Comparison of ENCODE assay signal across 13 cellular contexts in the genomic region with DNA sequence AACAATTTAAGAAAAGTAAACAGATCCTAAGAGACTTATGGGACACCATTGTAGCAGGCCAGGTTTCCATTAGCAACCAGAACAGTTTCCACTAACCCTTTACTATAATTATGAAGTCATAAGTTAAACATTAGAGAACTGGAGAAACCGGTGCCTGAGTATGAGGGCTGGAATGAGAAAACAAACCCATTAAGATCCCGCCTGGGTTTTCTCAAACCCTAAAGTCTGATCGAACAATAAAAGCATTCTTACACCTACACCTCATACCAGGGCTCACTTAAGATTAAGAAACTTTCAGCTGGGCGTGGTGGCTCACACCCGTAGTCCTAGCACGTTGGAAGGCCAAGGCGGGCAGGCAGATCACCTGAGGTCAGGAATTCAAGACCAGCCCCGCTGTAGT. TPM values are rescaled to one million over a fixed set of nuclear protein-coding genes. Genes with fewer than 3 reads are reported as not detected.
A peak's percentile ranks its signal among the peaks of the same experiment; 100 is the strongest.
DNase-seq lines count a peak whose midpoint lies in the region; ATAC-seq and TF ChIP-seq lines count a peak whose summit lies in the region.
"Had no signal": no experiment of that assay in that cellular context is flagged by ENCODE, and none has a peak within 500 bp of the region (broad histone marks: within the 10 kb centered on the region; RNA-seq: fewer than 3 reads in every experiment).

No MANE protein-coding gene starts in this region.

- H3K36me3 Mint-ChIP-seq in activated T-cell treated with anti-CD3 and anti-CD28 coated beads, Interleukin-2, amount 50 U/mL, for 72 hours (ENCODE audit: insufficient read depth in 2 of 2): no peaks in the 10 kb centered on the region

- H4K20me1 ChIP-seq in IMR-90 (ENCODE audit: insufficient read depth, low read length): no peaks in the 10 kb centered on the region
- H4K20me1 ChIP-seq: BLaER1 treated with 17β-estradiol and CSF1 and Interleukin-3, amounts not matched to agents 10 nM and 100 nM had no signal

- no peaks in the 10 kb centered on the region for H3K4me1 Mint-ChIP-seq in activated T-cell treated with anti-CD3 and anti-CD28 coated beads, Interleukin-2, amount 50 U/mL, for 72 hours (ENCODE audit: low read depth)
- H3K4me1 Mint-ChIP-seq: activated B cell treated with CpG ODN at 0.5 μM for 24 hours had no signal

- H3K9me3 ChIP-seq in IMR-90 (ENCODE audit: control insufficient read depth, insufficient read depth, low read length): peaks cover 5% of the 10 kb centered on the region; the same call in 1 of the 2 replicates
- no peaks in the 10 kb centered on the region for H3K9me3 ChIP-seq in breast epithelium
- H3K9me3 ChIP-seq in stomach: no peaks in the 10 kb centered on the region
- no peaks in the 10 kb centered on the region for H3K9me3 ChIP-seq in neuronal stem cell (replicated peaks in 1 of 2; ENCODE audit: control insufficient read depth in 2 of 2, insufficient read depth in 1 of 2, low read depth in 1 of 2, low read length in 2 of 2)

- no peaks in the 10 kb centered on the region for H3K36me3 ChIP-seq in IMR-90 (ENCODE audit: control insufficient read depth, insufficient read depth, low read length)
- no peaks in the 10 kb centered on the region for H3K36me3 ChIP-seq in breast epithelium
- H3K36me3 ChIP-seq in stomach: no peaks in the 10 kb centered on the region
- H3K36me3 ChIP-seq in neuronal stem cell (replicated peaks in 1 of 2; ENCODE audit: control insufficient read depth in 2 of 2, insufficient read depth in 2 of 2, low read length in 2 of 2): no peaks in the 10 kb centered on the region
- H3K36me3 ChIP-seq: BLaER1 treated with 17β-estradiol and CSF1 and Interleukin-3, amounts not matched to agents 10 nM and 100 nM had no signal

- H3K27ac ChIP-seq in IMR-90 (ENCODE audit: insufficient read depth, low read length) (no peak overlapping the region), breast epithelium (peak overlapping the region; percentile 60 to 84), stomach (peak overlapping the region; percentile 81 to 88 (median 83)), neuronal stem cell (replicated peaks; ENCODE audit: low read length) (no peak overlapping the region)
- H3K27ac ChIP-seq: BLaER1 treated with 17β-estradiol and CSF1 and Interleukin-3, amounts not matched to agents 10 nM and 100 nM had no signal

- H3K14ac ChIP-seq in IMR-90 (replicated peaks; ENCODE audit: low read depth, low read length) (no peak overlapping the region), neuronal stem cell (ENCODE audit: low read length) (no peak overlapping the region)

- H3K23ac ChIP-seq in IMR-90 (ENCODE audit: low read depth, low read length) (no peak overlapping the region), neuronal stem cell (ENCODE audit: low read depth, low read length, poor library complexity) (no peak overlapping the region)

- H3K9ac ChIP-seq in IMR-90 (ENCODE audit: low read depth, low read length): no peak overlapping the region
- H3K9ac ChIP-seq in neuronal stem cell (ENCODE audit: low read depth, low read length, poor library complexity): no peak overlapping the region
- H3K9ac ChIP-seq: BLaER1 treated with 17β-estradiol and CSF1 and Interleukin-3, amounts not matched to agents 10 nM and 100 nM had no signal

- H2AK9ac ChIP-seq in IMR-90 (replicated peaks; ENCODE audit: low read depth, low read length, poor library complexity): no peak overlapping the region

- H2BK12ac ChIP-seq in neuronal stem cell (ENCODE audit: low read length): no peak overlapping the region

- H3K4me1 ChIP-seq in IMR-90 (ENCODE audit: control insufficient read depth, insufficient read depth, low read length) (no peaks in the 10 kb centered on the region), breast epithelium (no peaks in the 10 kb centered on the region), stomach (peaks cover 0 to 8% (median 6%) of the 10 kb centered on the region in 4 donors), neuronal stem cell (ENCODE audit: control insufficient read depth in 2 of 2, insufficient read depth in 1 of 2, low read depth in 1 of 2, low read length in 2 of 2) (no peaks in the 10 kb centered on the region)

- H3K4me2 ChIP-seq in IMR-90 (ENCODE audit: low read depth, low read length) (no peak overlapping the region), neuronal stem cell (ENCODE audit: insufficient read depth, low read length, poor library complexity, severe bottlenecking) (no peak overlapping the region)
- H3K4me2 ChIP-seq: BLaER1 treated with 17β-estradiol and CSF1 and Interleukin-3, amounts not matched to agents 10 nM and 100 nM had no signal

- H3K4me3 ChIP-seq in IMR-90 (ENCODE audit: insufficient read depth, low read depth, low read length): no peak overlapping the region
- H3K4me3 ChIP-seq in breast epithelium: no peak overlapping the region
- no peak overlapping the region for H3K4me3 ChIP-seq in stomach
- no peak overlapping the region for H3K4me3 ChIP-seq in neuronal stem cell (ENCODE audit: low read length in 2 of 2)
- H3K4me3 ChIP-seq: BLaER1 treated with 17β-estradiol and CSF1 and Interleukin-3, amounts not matched to agents 10 nM and 100 nM had no signal

- POLR2A ChIA-PET in IMR-90 (lab: Charles Lee; ENCODE audit: unreplicated experiment): no interaction called here

- no peaks in the 10 kb centered on the region for H3K9me1 ChIP-seq in IMR-90 (ENCODE audit: insufficient read depth, low read length)

- H2BK5ac ChIP-seq in IMR-90 (ENCODE audit: low read depth, low read length, poor library complexity, severe bottlenecking) (no peak overlapping the region), neuronal stem cell (ENCODE audit: low read length) (no peak overlapping the region)

- no peak overlapping the region for H4K5ac ChIP-seq in IMR-90 (ENCODE audit: low read depth, low read length)

- TF ChIP-seq POLR2A in IMR-90 (IDR thresholded peaks at IDR 0.05; ENCODE audit: low read depth, low read length): no peak
- no peak for TF ChIP-seq POLR2A in breast epithelium (IDR thresholded peaks at IDR 0.05)
- no peak for TF ChIP-seq POLR2A in stomach (IDR thresholded peaks at IDR 0.05)

- H2BK15ac ChIP-seq in IMR-90 (ENCODE audit: low read depth, low read length) (no peak overlapping the region), neuronal stem cell (ENCODE audit: low read length) (no peak overlapping the region)

- dilution Hi-C loops in IMR-90 (cut with HindIII; ENCODE audit: low sequenced_read_pairs, unreplicated experiment): no loop called here

- no peak overlapping the region for H3K4ac ChIP-seq in IMR-90 (ENCODE audit: low read depth, low read length)
- no peak overlapping the region for H3K4ac ChIP-seq in neuronal stem cell (ENCODE audit: low read length)

- no peaks in the 10 kb centered on the region for H3K9me3 Mint-ChIP-seq in activated T-cell treated with anti-CD3 and anti-CD28 coated beads, Interleukin-2, amount 50 U/mL, for 72 hours
- H3K9me3 Mint-ChIP-seq: activated B cell treated with CpG ODN at 0.5 μM for 24 hours had no signal

- ATAC-seq in IMR-90 (ENCODE audit: low read depth) (peak; percentile 33; the same call in 1 of the 2 replicates), left colon (peak; percentile 95), GM18502 (IDR thresholded peaks at IDR 0.05; ENCODE audit: poor library complexity, unreplicated experiment) (no peak)
- no peak for ATAC-seq in activated T-cell treated with anti-CD3 and anti-CD28 coated beads, Interleukin-2, amount 50 U/mL, for 72 hours (replicated peaks in 1 of 2)

- H3K79me1 ChIP-seq in IMR-90 (ENCODE audit: low read depth in 1 of 2, low read length in 2 of 2) (no peaks in the 10 kb centered on the region), neuronal stem cell (ENCODE audit: low read depth, low read length) (no peaks in the 10 kb centered on the region)

- CTCF ChIA-PET in IMR-90 (lab: Yijun Ruan, JAX): no interaction called here

- no TSS peak for BruUV-seq in IMR-90 (replicated peaks; lab: Mats Ljungman, UMichigan)

- H3K27ac Mint-ChIP-seq in activated T-cell treated with anti-CD3 and anti-CD28 coated beads, Interleukin-2, amount 50 U/mL, for 72 hours: no peak overlapping the region
- H3K27ac Mint-ChIP-seq: activated B cell treated with CpG ODN at 0.5 μM for 24 hours had no signal

- H3K27me3 Mint-ChIP-seq in activated T-cell treated with anti-CD3 and anti-CD28 coated beads, Interleukin-2, amount 50 U/mL, for 72 hours (ENCODE audit: low read depth): peaks cover 7% of the 10 kb centered on the region

- no peak for TF ChIP-seq RAD21 in IMR-90 (IDR thresholded peaks at IDR 0.05; ENCODE audit: low read length)

- H3K4me3 Mint-ChIP-seq in activated T-cell treated with anti-CD3 and anti-CD28 coated beads, Interleukin-2, amount 50 U/mL, for 72 hours: no peak overlapping the region
- H3K4me3 Mint-ChIP-seq: activated B cell treated with CpG ODN at 0.5 μM for 24 hours had no signal

- H2AK5ac ChIP-seq in IMR-90 (ENCODE audit: low read depth, low read length): no peak overlapping the region
- H2AK5ac ChIP-seq in neuronal stem cell (ENCODE audit: low read depth, low read length): no peak overlapping the region

- H2BK20ac ChIP-seq in IMR-90 (ENCODE audit: low read depth, low read length): no peak overlapping the region

- peak; percentile 12 for DNase-seq in IMR-90
- no peak for DNase-seq in breast epithelium (ENCODE audit: low spot score in 2 of 2)
- peak; percentile 78 to 79 for DNase-seq in left colon
- DNase-seq in stomach: peak; percentile 72
- no peak for DNase-seq in activated T-cell treated with anti-CD3 and anti-CD28 coated beads, Interleukin-2, amount 50 U/mL, for 72 hours
- no peak for DNase-seq in MV-4-11 (lab: John Stamatoyannopoulos, UW)
- no peak for DNase-seq in neuronal stem cell (ENCODE audit: low spot score)
- DNase-seq: activated B cell treated with CpG ODN at 0.5 μM for 24 hours; activated CD8-positive, alpha-beta memory T cell treated with anti-CD3 and anti-CD28 coated beads, Interleukin-2, amount 50 U/mL, for 48 hours; NCI-H2081 treated with DMSO at 0.1 percent for 48 hours; stimulated activated CD4-positive, alpha-beta T cell treated with anti-CD3 and anti-CD28 coated beads, Interleukin-2, amount 100 ng/mL, for 24 hours had no signal

- H2AFZ ChIP-seq in IMR-90 (replicated peaks; ENCODE audit: low read length, poor library complexity): no peak overlapping the region
- no peak overlapping the region for H2AFZ ChIP-seq in neuronal stem cell (ENCODE audit: low read length)

- H4K91ac ChIP-seq in IMR-90 (ENCODE audit: insufficient read depth, low read depth, low read length): no peak overlapping the region
- no peak overlapping the region for H4K91ac ChIP-seq in neuronal stem cell (ENCODE audit: low read depth, low read length, poor library complexity)

- WGBS in IMR-90 (ENCODE audit: extremely low coverage in 2 of 2, insufficient read length in 1 of 2), 2 experiments: no CpG with 5 or more reads among the region's 8 CpGs
- WGBS in stomach, 5 donors: 30 to 43% (median 41%) methylated on average over 8 of the region's 8 CpGs
- no CpG with 5 or more reads among the region's 8 CpGs for WGBS in neuronal stem cell (ENCODE audit: extremely low coverage in 2 of 2, insufficient read length in 2 of 2, insufficient replicate concordance in 1 of 2), 2 donors

- no peak overlapping the region for H3K56ac ChIP-seq in IMR-90 (ENCODE audit: extremely low read depth, insufficient read depth, low read length)

- intact Hi-C loops in IMR-90 (cut with micrococcal nuclease) (no loop called here), breast epithelium (cut with DNase I; ENCODE audit: low total_unique reads) (no loop called here), left colon (cut with DNase I, micrococcal nuclease) (no loop called here), stomach (cut with DNase I; ENCODE audit: low total_unique reads) (no loop called here)

- in situ Hi-C loops in IMR-90 (cut with MboI; ENCODE audit: low sequenced_read_pairs): no loop called here

- no peak overlapping the region for H2BK120ac ChIP-seq in IMR-90 (ENCODE audit: low read depth, low read length)
- no peak overlapping the region for H2BK120ac ChIP-seq in neuronal stem cell (ENCODE audit: low read depth, low read length)

- TF ChIP-seq CTCF in IMR-90 (conservative IDR thresholded peaks at IDR 0.05; ENCODE audit: low read depth, low read length): no peak
- TF ChIP-seq CTCF in breast epithelium (IDR thresholded peaks at IDR 0.05): no peak
- TF ChIP-seq CTCF in stomach (IDR thresholded peaks at IDR 0.05): no peak

- H3K27me3 ChIP-seq in IMR-90 (ENCODE audit: control insufficient read depth, insufficient read depth, low read length) (peaks cover 1% of the 10 kb centered on the region), breast epithelium (no peaks in the 10 kb centered on the region), stomach (no peaks in the 10 kb centered on the region), neuronal stem cell (ENCODE audit: control insufficient read depth in 3 of 3, insufficient read depth in 3 of 3, low read depth in 1 of 3, low read length in 3 of 3) (peaks cover 0 to 7% (median 0%) of the 10 kb centered on the region in 3 experiments)
- H3K27me3 ChIP-seq: BLaER1 treated with 17β-estradiol and CSF1 and Interleukin-3, amounts not matched to agents 10 nM and 100 nM had no signal

- H4K8ac ChIP-seq in IMR-90 (ENCODE audit: low read depth in 2 of 2, low read length in 2 of 2) (no peak overlapping the region), neuronal stem cell (ENCODE audit: low read depth, low read length) (no peak overlapping the region)

- H3K18ac ChIP-seq in IMR-90 (ENCODE audit: low read depth, low read length) (no peak overlapping the region), neuronal stem cell (ENCODE audit: low read length) (no peak overlapping the region)

- TF ChIP-seq EP300 in stomach (IDR thresholded peaks at IDR 0.05): no peak

RNA-seq across cellular contexts. Expression of a gene that starts 13.7 kb away (rescaled TPM):
- 172 and 240 TPM in 2 replicates for total RNA-seq in IMR-90 (2012; rRNA removed)
- polyA plus RNA-seq in IMR-90 (2012; rRNA removed): 79.1 and 97.9 TPM in 2 replicates
- 14.3 and 22.6 TPM in 2 replicates for polyA plus RNA-seq in IMR-90 (2012; cell fraction: cytosol; rRNA removed)
- polyA plus RNA-seq in IMR-90 (2012; cell fraction: nucleus; rRNA removed; ENCODE audit: low replicate concordance): 29.8 and 220 TPM in 2 replicates
- 100 to 1,000 TPM; 119 to 207 (median 192) TPM for total RNA-seq in breast epithelium
- 100 to 1,000 TPM; 114 to 124 TPM for total RNA-seq in left colon
- total RNA-seq in stomach: 100 to 1,000 TPM; 106 to 699 (median 174) TPM
- 10 to 100 TPM; 47.5 to 62.0 (median 51.3) TPM for polyA plus RNA-seq in stomach
- 100 to 1,000 TPM; 145 to 150 TPM for total RNA-seq in activated T-cell treated with anti-CD3 and anti-CD28 coated beads, Interleukin-2, amount 50 U/mL, for 72 hours
- polyA plus RNA-seq in neuronal stem cell (2013, experiment 1 of 2): 110 TPM
- 110 TPM for polyA plus RNA-seq in neuronal stem cell (2013, experiment 2 of 2)

Comparison
In these comparisons a context has a peak if more than half of its experiments do, and no peak if none do; other contexts are left out.
1. ATAC-seq: peak in IMR-90 (single experiment) and left colon (single experiment); none in activated T-cell treated with anti-CD3 and anti-CD28 coated beads, Interleukin-2, amount 50 U/mL, for 72 hours (0 of 2) and GM18502 (single experiment).
2. DNase-seq: peak in IMR-90 (single experiment), left colon (2 of 2) and stomach (single experiment); none in breast epithelium (0 of 2), activated T-cell treated with anti-CD3 and anti-CD28 coated beads, Interleukin-2, amount 50 U/mL, for 72 hours (0 of 2), MV-4-11 (single experiment) and neuronal stem cell (single experiment).
3. H3K27ac ChIP-seq: peak in breast epithelium (2 of 2) and stomach (5 of 5); none in IMR-90 (single experiment) and neuronal stem cell (single experiment).